In the genomic region with DNA sequence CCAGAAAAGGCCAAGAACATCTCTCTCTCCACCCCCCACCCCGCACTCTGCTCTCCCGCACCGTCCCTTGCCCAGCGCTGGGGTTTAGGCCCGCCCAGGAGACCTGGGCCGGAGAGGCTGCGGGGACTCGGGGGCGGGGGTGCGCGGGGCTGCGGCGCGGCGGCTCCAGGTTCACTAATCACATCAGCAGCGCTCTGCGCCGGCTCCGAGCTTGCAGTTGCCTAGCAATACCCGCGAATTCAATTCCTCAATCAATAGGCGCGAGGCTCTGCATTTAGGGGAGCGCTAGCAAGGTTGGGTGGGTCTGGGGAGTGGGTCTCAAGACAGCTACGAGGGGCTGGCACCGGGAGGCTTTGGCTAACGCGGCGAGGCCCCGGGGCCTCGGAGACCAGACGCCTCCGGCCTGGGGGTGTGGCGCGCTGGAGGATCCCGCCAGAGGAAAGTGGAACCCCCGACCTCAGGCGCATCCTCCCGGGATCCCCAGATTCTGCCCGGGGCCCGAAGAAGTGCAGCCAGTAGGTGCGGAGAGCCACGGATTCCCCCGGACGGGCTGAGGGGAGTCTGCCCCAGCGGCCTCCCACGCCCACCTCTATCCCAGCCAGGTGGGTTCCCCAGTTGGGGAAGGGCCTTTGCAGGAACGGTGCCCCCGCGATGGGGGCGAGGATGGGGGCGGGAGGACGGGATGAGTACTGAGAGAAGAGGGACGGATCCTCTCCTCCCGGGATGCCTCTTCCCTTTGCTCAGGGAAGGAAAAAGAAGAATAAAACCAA, we compare ENCODE assay signal across 12 cellular contexts. TPM values are rescaled to one million over a fixed set of nuclear protein-coding genes. Genes with fewer than 3 reads are reported as not detected.
DNase-seq lines count a peak whose midpoint lies in the region; ATAC-seq and TF ChIP-seq lines count a peak whose summit lies in the region.
"Had no signal": no experiment of that assay in that cellular context is flagged by ENCODE, and none has a peak within 500 bp of the region (broad histone marks: within the 10 kb centered on the region; RNA-seq: fewer than 3 reads in every experiment).

No MANE protein-coding gene starts in this region.

- no peaks in the 10 kb centered on the region for H3K9me3 Mint-ChIP-seq in T-cell
- H3K9me3 Mint-ChIP-seq: activated naive CD4-positive, alpha-beta T cell treated with anti-CD3 and anti-CD28 coated beads, Interleukin-2, amount 10 ng/mL, durations not matched to agents 7 days and 5 days had no signal

- ATAC-seq in right cardiac atrium, result no peak
- ATAC-seq in T-cell (replicated peaks in 1 of 4), result peak in 3 of 4 experiments; percentile 15 to 37 (median 15)
- no peak for ATAC-seq in lower lobe of right lung

- TF ChIP-seq CTCF in lower lobe of right lung (IDR thresholded peaks at IDR 0.05) (no peak), esophagus muscularis mucosa (IDR thresholded peaks at IDR 0.05) (no peak)

- no peak overlapping the region for H3K27ac Mint-ChIP-seq in T-cell
- H3K27ac Mint-ChIP-seq: activated naive CD4-positive, alpha-beta T cell treated with anti-CD3 and anti-CD28 coated beads, Interleukin-2, amount 10 ng/mL, durations not matched to agents 7 days and 5 days had no signal

- H3K27me3 Mint-ChIP-seq in T-cell, result peaks cover 38 to 55% of the 10 kb centered on the region in 2 donors

- H3K27me3 ChIP-seq in right cardiac atrium (ENCODE audit: control insufficient read depth, insufficient read depth) (no peaks in the 10 kb centered on the region), lower lobe of right lung (ENCODE audit: low read depth) (peaks cover 68% of the 10 kb centered on the region), esophagus muscularis mucosa (peaks cover 35 to 87% (median 52%) of the 10 kb centered on the region in 4 donors)

- POLR2A ChIA-PET in T-cell (lab: Charles Lee), result no interaction called here

- TF ChIP-seq EP300 in esophagus muscularis mucosa (IDR thresholded peaks at IDR 0.05), result no peak

- peaks cover 3% of the 10 kb centered on the region for H3K36me3 Mint-ChIP-seq in T-cell

- H3K4me1 ChIP-seq in right cardiac atrium (ENCODE audit: control insufficient read depth, insufficient read depth, low read length), result no peaks in the 10 kb centered on the region
- peaks cover 55% of the 10 kb centered on the region for H3K4me1 ChIP-seq in lower lobe of right lung
- H3K4me1 ChIP-seq in esophagus muscularis mucosa, result peaks cover 34 to 74% (median 68%) of the 10 kb centered on the region in 4 donors

- peak overlapping the region in 1 of 3 donors; percentile 50 for H3K4me3 Mint-ChIP-seq in T-cell
- H3K4me3 Mint-ChIP-seq: activated naive CD4-positive, alpha-beta T cell treated with anti-CD3 and anti-CD28 coated beads, Interleukin-2, amount 10 ng/mL, durations not matched to agents 7 days and 5 days had no signal

- H3K27ac ChIP-seq in right cardiac atrium (ENCODE audit: low read length) (no peak overlapping the region), lower lobe of right lung (no peak overlapping the region), esophagus muscularis mucosa (replicated peaks in 1 of 4) (no peak overlapping the region)

- peaks cover 11% of the 10 kb centered on the region for H3K36me3 ChIP-seq in lower lobe of right lung
- peaks cover 0 to 11% (median 7%) of the 10 kb centered on the region in 4 donors for H3K36me3 ChIP-seq in esophagus muscularis mucosa

- DNase-seq in right cardiac atrium (peak; percentile 11 to 48 (median 43)), cardiac septum (ENCODE audit: low spot score) (no peak), T-cell (no peak), lower lobe of right lung (peak; percentile 38), esophagus muscularis mucosa (ENCODE audit: extremely low spot score) (no peak), mucosa of gallbladder (ENCODE audit: low spot score) (no peak)
- DNase-seq in activated CD4-positive, CD25-positive, alpha-beta regulatory T cell (lab: John Stamatoyannopoulos, UW), result no peak
- DNase-seq: activated naive CD4-positive, alpha-beta T cell treated with anti-CD3 and anti-CD28 coated beads, Interleukin-2, amount 10 ng/mL, durations not matched to agents 7 days and 5 days; C1 segment of cervical spinal cord; MM.1S; NCI-H2081; SIG-M5 had no signal

- 4% methylated on average over 55 of the region's 55 CpGs for WGBS in right cardiac atrium
- 5% methylated on average over 24 of the region's 55 CpGs for WGBS in esophagus muscularis mucosa

- no peaks in the 10 kb centered on the region for H3K9me3 ChIP-seq in right cardiac atrium (ENCODE audit: control insufficient read depth, low read length)
- no peaks in the 10 kb centered on the region for H3K9me3 ChIP-seq in lower lobe of right lung
- no peaks in the 10 kb centered on the region for H3K9me3 ChIP-seq in esophagus muscularis mucosa

- H3K4me3 ChIP-seq in right cardiac atrium (ENCODE audit: low read length) (no peak overlapping the region), lower lobe of right lung (no peak overlapping the region), esophagus muscularis mucosa (no peak overlapping the region)

- H3K4me1 Mint-ChIP-seq in T-cell, result peaks cover 11 to 20% (median 16%) of the 10 kb centered on the region in 3 donors

- TF ChIP-seq POLR2A in esophagus muscularis mucosa (IDR thresholded peaks at IDR 0.05; ENCODE audit: low read depth), result no peak

- CTCF ChIA-PET in T-cell (lab: Charles Lee), result no interaction called here

- intact Hi-C loops in right cardiac atrium (cut with DNase I) (loop anchor here in 2 of 4 donors (5.0 to 10.0 kb wide), 2 partner anchors 123 to 201 kb away; no protein-coding TSS in a partner anchor), cardiac septum (cut with DNase I) (loop anchor here (5.0 kb wide), 1 partner anchor 201 kb away; no protein-coding TSS in a partner anchor), lower lobe of right lung (cut with DNase I) (no loop called here), esophagus muscularis mucosa (cut with DNase I) (no loop called here)

RNA-seq across cellular contexts. Expression of a gene that starts 5.3 kb away (rescaled TPM):
- total RNA-seq in right cardiac atrium, result 1 to 10 TPM; 2.4 to 7.3 (median 5.5) TPM
- polyA plus RNA-seq in right cardiac atrium, result 3.8 TPM
- 5.7 TPM for total RNA-seq in cardiac septum
- 1 to 10 TPM; 1.9 to 5.1 (median 3.9) TPM for total RNA-seq in T-cell
- total RNA-seq in lower lobe of right lung, result 5.8 TPM
- total RNA-seq in esophagus muscularis mucosa, result 1 to 10 TPM; 1.7 to 7.5 (median 2.6) TPM
- total RNA-seq in mucosa of gallbladder, result 9.7 TPM

RNA-seq across cellular contexts. Expression of a gene that starts 13.6 kb away (rescaled TPM):
- total RNA-seq in right cardiac atrium (1 to 10 TPM; 1.5 to 3.5 (median 2.4) TPM), cardiac septum (3.5 TPM), T-cell (under 1 TPM; 0.43 to 0.79 (median 0.70) TPM), lower lobe of right lung (3.9 TPM), esophagus muscularis mucosa (1 to 10 TPM in 3 of 4 donors, under 1 TPM in 1; 0.66 to 2.8 (median 1.5) TPM), mucosa of gallbladder (1.2 TPM)
- polyA plus RNA-seq in right cardiac atrium, result 2.4 TPM

RNA-seq across cellular contexts. Expression of a gene that starts 47.7 kb away (rescaled TPM):
- total RNA-seq in right cardiac atrium, result 10 to 100 TPM; 26.9 to 32.6 (median 30.3) TPM
- 19.8 TPM for polyA plus RNA-seq in right cardiac atrium
- total RNA-seq in cardiac septum, result 23.8 TPM
- total RNA-seq in T-cell, result 100 to 1,000 TPM in 2 of 5 donors, 10 to 100 TPM in 3; 63.2 to 138 (median 70.2) TPM
- total RNA-seq in lower lobe of right lung, result 20.6 TPM
- total RNA-seq in esophagus muscularis mucosa, result 10 to 100 TPM in 3 of 4 donors, 1 to 10 TPM in 1; 6.6 to 14.1 (median 12.3) TPM
- 36.7 TPM for total RNA-seq in mucosa of gallbladder

Comparison
In these comparisons a context has a peak if more than half of its experiments do, and no peak if none do; other contexts are left out.
1. DNase-seq: peak in right cardiac atrium (3 of 3) and lower lobe of right lung (single experiment); none in cardiac septum (single experiment), T-cell (0 of 34), esophagus muscularis mucosa (single experiment), mucosa of gallbladder (single experiment) and activated CD4-positive, CD25-positive, alpha-beta regulatory T cell (0 of 4).
2. ATAC-seq: peak in T-cell (3 of 4); none in right cardiac atrium (0 of 2) and lower lobe of right lung (0 of 2).